In genomic region chr5:62308439-62308838, GRCh38 we compare ENCODE assay signal across 13 cellular contexts. TPM values are rescaled to one million over a fixed set of nuclear protein-coding genes. Genes with fewer than 3 reads are reported as not detected.
DNase-seq lines count a peak whose midpoint lies in the region; ATAC-seq and TF ChIP-seq lines count a peak whose summit lies in the region.
"Had no signal": no experiment of that assay in that cellular context is flagged by ENCODE, and none has a peak within 500 bp of the region (broad histone marks: within the 10 kb centered on the region; RNA-seq: fewer than 3 reads in every experiment).

No MANE protein-coding gene starts in this region.

- 0 out of 2 replicates have a peak, but pooled peaks cover 11% of the 10 kb centered on the region for H4K20me1 ChIP-seq in KMS-11 (ENCODE audit: insufficient read depth)

- peaks cover 34% of the 10 kb centered on the region for H3K36me3 Mint-ChIP-seq in Calu3 (ENCODE audit: insufficient read depth, unreplicated experiment)
- H3K36me3 Mint-ChIP-seq in activated naive CD8-positive, alpha-beta T cell treated with anti-CD3 and anti-CD28 coated beads, Interleukin-2, amount 10 ng/mL, durations not matched to agents 7 days and 5 days, result peaks cover 40% of the 10 kb centered on the region
- H3K36me3 Mint-ChIP-seq in natural killer cell, result no peaks in the 10 kb centered on the region

- CTCF ChIA-PET in Calu3 (lab: Charles Lee) (interaction anchor here (0.8 kb wide), 1 partner anchor 67 kb away, joined by 3 read pairs; no protein-coding TSS in a partner anchor), GM10248 (lab: Yijun Ruan, JAX) (interaction anchor here (1.2 to 2.7 kb wide), 3 partner anchors 9 to 84 kb away, joined by 6 to 12 read pairs (median 8); no protein-coding TSS in a partner anchor)

- BruUV-seq in Calu3 (replicated peaks; lab: Mats Ljungman, UMichigan), result no TSS peak

- H3K27me3 ChIP-seq in KMS-11 (ENCODE audit: insufficient read depth, low read depth), result no peaks in the 10 kb centered on the region
- no peaks in the 10 kb centered on the region for H3K27me3 ChIP-seq in foreskin keratinocyte

- peak overlapping the region; percentile 81; the same call in 1 of the 2 replicates for H3K4me2 ChIP-seq in KMS-11

- no peak overlapping the region for H2AFZ ChIP-seq in KMS-11 (ENCODE audit: low read depth)

- H3K27me3 Mint-ChIP-seq in Calu3 (ENCODE audit: unreplicated experiment) (no peaks in the 10 kb centered on the region), natural killer cell (ENCODE audit: low read depth in 2 of 2) (no peaks in the 10 kb centered on the region)
- H3K27me3 Mint-ChIP-seq in activated naive CD8-positive, alpha-beta T cell treated with anti-CD3 and anti-CD28 coated beads, Interleukin-2, amount 10 ng/mL, durations not matched to agents 7 days and 5 days, result no peaks in the 10 kb centered on the region

- H3K27ac ChIP-seq in KMS-11, result no peak overlapping the region
- H3K27ac ChIP-seq in foreskin keratinocyte, result no peak overlapping the region

- peak overlapping the region; percentile 87 for H3K4me3 Mint-ChIP-seq in Calu3 (ENCODE audit: low read depth, unreplicated experiment)
- H3K4me3 Mint-ChIP-seq in activated naive CD8-positive, alpha-beta T cell treated with anti-CD3 and anti-CD28 coated beads, Interleukin-2, amount 10 ng/mL, durations not matched to agents 7 days and 5 days, result peak overlapping the region; percentile 95
- peak overlapping the region; percentile 98 for H3K4me3 Mint-ChIP-seq in natural killer cell

- H3K4me1 ChIP-seq in KMS-11 (ENCODE audit: low read depth, poor library complexity, severe bottlenecking) (peaks cover 32% of the 10 kb centered on the region), foreskin keratinocyte (peaks cover 11% of the 10 kb centered on the region)

- no peak overlapping the region for H3K9ac ChIP-seq in KMS-11

- no peak overlapping the region for H3K4me3 ChIP-seq in KMS-11 (IDR thresholded peaks at IDR 0.05; ENCODE audit: insufficient read depth, low read depth, low read length)

- H3K9me3 Mint-ChIP-seq in Calu3 (ENCODE audit: low read depth, unreplicated experiment) (no peaks in the 10 kb centered on the region), natural killer cell (no peaks in the 10 kb centered on the region)
- no peaks in the 10 kb centered on the region for H3K9me3 Mint-ChIP-seq in activated naive CD8-positive, alpha-beta T cell treated with anti-CD3 and anti-CD28 coated beads, Interleukin-2, amount 10 ng/mL, durations not matched to agents 7 days and 5 days

- H3K79me2 ChIP-seq in KMS-11 (ENCODE audit: insufficient read depth, low read depth), result peaks cover 69% of the 10 kb centered on the region

- DNase-seq in Calu3, result no peak
- DNase-seq in activated naive CD8-positive, alpha-beta T cell treated with anti-CD3 and anti-CD28 coated beads, Interleukin-2, amount 10 ng/mL, durations not matched to agents 7 days and 5 days, result no peak
- no peak for DNase-seq in natural killer cell
- DNase-seq in GM10248 (ENCODE audit: extremely low spot score), result no peak
- no peak for DNase-seq in left cardiac atrium
- DNase-seq in foreskin keratinocyte, result no peak
- DNase-seq: DMS153, NCI-H1092, NCI-H526 treated with DMSO at 0.1 percent for 48 hours, occipital lobe, SW 1271 had no signal

- TF ChIP-seq CTCF in Calu3 (IDR thresholded peaks at IDR 0.05; ENCODE audit: unreplicated experiment), result no peak
- no peak for TF ChIP-seq CTCF in KMS-11 (conservative IDR thresholded peaks at IDR 0.05; ENCODE audit: low read depth, low read length)
- no peak for TF ChIP-seq CTCF in natural killer cell (IDR thresholded peaks at IDR 0.05)
- TF ChIP-seq CTCF in GM10248 (IDR thresholded peaks at IDR 0.05; ENCODE audit: control extremely low read depth, extremely low read depth, low read depth, missing control alignments), result no peak
- no peak for TF ChIP-seq CTCF in foreskin keratinocyte (conservative IDR thresholded peaks at IDR 0.05)

- no peak for ATAC-seq in activated naive CD8-positive, alpha-beta T cell treated with anti-CD3 and anti-CD28 coated beads, Interleukin-2, amount 10 ng/mL, durations not matched to agents 7 days and 5 days (ENCODE audit: low read depth)
- ATAC-seq in natural killer cell (no peak), left cardiac atrium (no peak), foreskin keratinocyte (no peak), GM21447 (IDR thresholded peaks at IDR 0.05; ENCODE audit: unreplicated experiment) (no peak)

- no peaks in the 10 kb centered on the region for H3K36me3 ChIP-seq in KMS-11 (ENCODE audit: insufficient read depth)

- POLR2A ChIA-PET in activated naive CD8-positive, alpha-beta T cell treated with anti-CD3 and anti-CD28 coated beads, Interleukin-2, amount 10 ng/mL, durations not matched to agents 7 days and 5 days (lab: Charles Lee), result interaction anchor here (0.9 to 2.1 kb wide), 3 partner anchors 23 to 95 kb away, joined by 3 to 9 read pairs (median 6); partner anchors contain the start of gene DIMT1
- POLR2A ChIA-PET in GM10248 (lab: Yijun Ruan, JAX), result no interaction called here

- H3K27ac Mint-ChIP-seq in Calu3 (ENCODE audit: unreplicated experiment) (no peak overlapping the region), natural killer cell (peak overlapping the region; percentile 98 to 99)
- peak overlapping the region; percentile 93 for H3K27ac Mint-ChIP-seq in activated naive CD8-positive, alpha-beta T cell treated with anti-CD3 and anti-CD28 coated beads, Interleukin-2, amount 10 ng/mL, durations not matched to agents 7 days and 5 days

- intact Hi-C loops in Calu3 (cut with micrococcal nuclease; ENCODE audit: unreplicated experiment), result loop anchor here (5.0 kb wide), 1 partner anchor 41 kb away; no protein-coding TSS in a partner anchor
- intact Hi-C loops in natural killer cell (cut with micrococcal nuclease), result loop anchor here (5.0 kb wide), 2 partner anchors 34 to 269 kb away; partner anchors contain the start of gene LRRC70
- intact Hi-C loops in left cardiac atrium (cut with DNase I), result no loop called here

- H3K4me1 Mint-ChIP-seq in Calu3 (ENCODE audit: low read depth, unreplicated experiment), result peaks cover 36% of the 10 kb centered on the region
- H3K4me1 Mint-ChIP-seq in activated naive CD8-positive, alpha-beta T cell treated with anti-CD3 and anti-CD28 coated beads, Interleukin-2, amount 10 ng/mL, durations not matched to agents 7 days and 5 days, result peaks cover 59% of the 10 kb centered on the region
- peaks cover 72 to 73% of the 10 kb centered on the region in 2 donors for H3K4me1 Mint-ChIP-seq in natural killer cell

RNA-seq across cellular contexts. Expression of gene KIF2A, which starts 2.4 kb away (rescaled TPM):
- total RNA-seq in Calu3 (2022) (76.9 and 81.4 TPM in 2 replicates), natural killer cell (10 to 100 TPM; 80.4 to 95.2 (median 80.6) TPM), left cardiac atrium (10 to 100 TPM; 11.6 to 14.8 TPM), foreskin keratinocyte (53.8 and 54.7 TPM in 2 replicates)
- total RNA-seq in activated naive CD8-positive, alpha-beta T cell treated with anti-CD3 and anti-CD28 coated beads, Interleukin-2, amount 10 ng/mL, durations not matched to agents 7 days and 5 days, result 100 to 1,000 TPM; 161 to 171 TPM
- 8.2 and 10.6 TPM in 2 replicates for polyA plus RNA-seq in foreskin keratinocyte

Comparison
In these comparisons a context has a peak if more than half of its experiments do, and no peak if none do; other contexts are left out.
1. intact Hi-C loops: an anchor here in Calu3 (5.0 kb wide) and natural killer cell (5.0 kb wide); none called in left cardiac atrium.